Comparison of ENCODE assay signal across 6 cellular contexts in genomic region chr1:154956557-154956956, GRCh38. TPM values are rescaled to one million over a fixed set of nuclear protein-coding genes. Genes with fewer than 3 reads are reported as not detected.
A peak's percentile ranks its signal among the peaks of the same experiment; 100 is the strongest.
DNase-seq lines count a peak whose midpoint lies in the region; ATAC-seq, FAIRE-seq and TF ChIP-seq lines count a peak whose summit lies in the region.

No MANE protein-coding gene starts in this region.

- H3K4me3 Mint-ChIP-seq in activated naive CD8-positive, alpha-beta T cell treated with anti-CD3 and anti-CD28 coated beads, Interleukin-2, amount 50 U/mL, for 24 hours, result peak overlapping the region; percentile 90
- H3K4me3 Mint-ChIP-seq in mesothelial cell of epicardium, result peak overlapping the region; percentile 85

- H3K9me3 Mint-ChIP-seq in activated naive CD8-positive, alpha-beta T cell treated with anti-CD3 and anti-CD28 coated beads, Interleukin-2, amount 50 U/mL, for 24 hours, result no peaks in the 10 kb centered on the region
- H3K9me3 Mint-ChIP-seq in mesothelial cell of epicardium, result no peaks in the 10 kb centered on the region

- peaks cover 71% of the 10 kb centered on the region for H3K4me1 Mint-ChIP-seq in activated naive CD8-positive, alpha-beta T cell treated with anti-CD3 and anti-CD28 coated beads, Interleukin-2, amount 50 U/mL, for 24 hours
- H3K4me1 Mint-ChIP-seq in mesothelial cell of epicardium, result peaks cover 66% of the 10 kb centered on the region

- H3K27ac Mint-ChIP-seq in activated naive CD8-positive, alpha-beta T cell treated with anti-CD3 and anti-CD28 coated beads, Interleukin-2, amount 50 U/mL, for 24 hours, result peak overlapping the region; percentile 94
- H3K27ac Mint-ChIP-seq in mesothelial cell of epicardium, result peak overlapping the region; percentile 97

- H3K36me3 Mint-ChIP-seq in activated naive CD8-positive, alpha-beta T cell treated with anti-CD3 and anti-CD28 coated beads, Interleukin-2, amount 50 U/mL, for 24 hours (ENCODE audit: low read depth), result peaks cover 6% of the 10 kb centered on the region
- H3K36me3 Mint-ChIP-seq in mesothelial cell of epicardium, result no peaks in the 10 kb centered on the region

- TF ChIP-seq CTCF in mesothelial cell of epicardium (IDR thresholded peaks at IDR 0.05; ENCODE audit: unreplicated experiment), result no peak

- ATAC-seq in activated naive CD8-positive, alpha-beta T cell treated with anti-CD3 and anti-CD28 coated beads, Interleukin-2, amount 50 U/mL, for 24 hours, result no peak

- no peak for FAIRE-seq in GM12891 (lab: Jason Lieb, UNC)

- DNase-seq in ELF-1 (ENCODE audit: low read depth, low spot score), result peak; percentile 45
- DNase-seq in activated naive CD8-positive, alpha-beta T cell treated with anti-CD3 and anti-CD28 coated beads, Interleukin-2, amount 50 U/mL, for 24 hours, result no peak
- no peak for DNase-seq in mesothelial cell of epicardium (ENCODE audit: low spot score in 2 of 2, unreplicated experiment in 2 of 2)
- no peak for DNase-seq in NCI-H1048 (lab: John Stamatoyannopoulos, UW)
- no peak for DNase-seq in GM12891 (ENCODE audit: insufficient read length, low spot score)
- DNase-seq in foreskin melanocyte, result no peak

- H3K27me3 Mint-ChIP-seq in activated naive CD8-positive, alpha-beta T cell treated with anti-CD3 and anti-CD28 coated beads, Interleukin-2, amount 50 U/mL, for 24 hours, result no peaks in the 10 kb centered on the region
- H3K27me3 Mint-ChIP-seq in mesothelial cell of epicardium (ENCODE audit: low read depth), result no peaks in the 10 kb centered on the region

- TF ChIP-seq POLR2A in GM12891 (IDR thresholded peaks at IDR 0.05; ENCODE audit: low read depth, low read length), result no peak

TF ChIP-seq in GM12891, 5 proteins besides CTCF, POLR2A, EP300 and RAD21:
- no peak for TF ChIP-seq SPI1 (IDR thresholded peaks at IDR 0.05; ENCODE audit: low read depth, low read length)
- TF ChIP-seq PAX5 (IDR thresholded peaks at IDR 0.05; ENCODE audit: insufficient read depth, low read length, severe bottlenecking), result no peak
- no peak for TF ChIP-seq POLR2AphosphoS5 (IDR thresholded peaks at IDR 0.05; ENCODE audit: low read depth, low read length)
- TF ChIP-seq TAF1 (IDR thresholded peaks at IDR 0.05; ENCODE audit: low read depth, low read length), result no peak
- TF ChIP-seq POU2F2 (IDR thresholded peaks at IDR 0.05; ENCODE audit: low read depth, low read length), result no peak

RNA-seq across cellular contexts. Expression of gene PBXIP1, which starts 0.7 kb away (rescaled TPM):
- total RNA-seq in mesothelial cell of epicardium, result 53.8 to 56.2 TPM (median 56.2 TPM) in 3 replicates
- 34.1 TPM for polyA plus RNA-seq in GM12891 (2012; ENCODE audit: low read depth, missing spikeins)

RNA-seq across cellular contexts. Expression of gene PYGO2, which starts 5.0 kb away (rescaled TPM):
- total RNA-seq in mesothelial cell of epicardium, result 43.8 to 47.3 TPM (median 44.6 TPM) in 3 replicates
- polyA plus RNA-seq in GM12891 (2012; ENCODE audit: low read depth, missing spikeins), result 17.5 TPM

RNA-seq across cellular contexts. Expression of gene SHC1, which starts 14.0 kb away (rescaled TPM):
- total RNA-seq in mesothelial cell of epicardium, result 115 to 132 TPM (median 117 TPM) in 3 replicates
- polyA plus RNA-seq in GM12891 (2012; ENCODE audit: low read depth, missing spikeins), result 16.1 TPM

RNA-seq across cellular contexts. Expression of gene CKS1B, which starts 17.9 kb away (rescaled TPM):
- total RNA-seq in mesothelial cell of epicardium, result 64.0 to 70.9 TPM (median 68.2 TPM) in 3 replicates
- polyA plus RNA-seq in GM12891 (2012; ENCODE audit: low read depth, missing spikeins), result 175 TPM

RNA-seq across cellular contexts. Expression of gene PMVK, which starts 20.0 kb away (rescaled TPM):
- 19.7 to 21.2 TPM (median 20.5 TPM) in 3 replicates for total RNA-seq in mesothelial cell of epicardium
- polyA plus RNA-seq in GM12891 (2012; ENCODE audit: low read depth, missing spikeins), result 58.1 TPM
